In the genomic region with DNA sequence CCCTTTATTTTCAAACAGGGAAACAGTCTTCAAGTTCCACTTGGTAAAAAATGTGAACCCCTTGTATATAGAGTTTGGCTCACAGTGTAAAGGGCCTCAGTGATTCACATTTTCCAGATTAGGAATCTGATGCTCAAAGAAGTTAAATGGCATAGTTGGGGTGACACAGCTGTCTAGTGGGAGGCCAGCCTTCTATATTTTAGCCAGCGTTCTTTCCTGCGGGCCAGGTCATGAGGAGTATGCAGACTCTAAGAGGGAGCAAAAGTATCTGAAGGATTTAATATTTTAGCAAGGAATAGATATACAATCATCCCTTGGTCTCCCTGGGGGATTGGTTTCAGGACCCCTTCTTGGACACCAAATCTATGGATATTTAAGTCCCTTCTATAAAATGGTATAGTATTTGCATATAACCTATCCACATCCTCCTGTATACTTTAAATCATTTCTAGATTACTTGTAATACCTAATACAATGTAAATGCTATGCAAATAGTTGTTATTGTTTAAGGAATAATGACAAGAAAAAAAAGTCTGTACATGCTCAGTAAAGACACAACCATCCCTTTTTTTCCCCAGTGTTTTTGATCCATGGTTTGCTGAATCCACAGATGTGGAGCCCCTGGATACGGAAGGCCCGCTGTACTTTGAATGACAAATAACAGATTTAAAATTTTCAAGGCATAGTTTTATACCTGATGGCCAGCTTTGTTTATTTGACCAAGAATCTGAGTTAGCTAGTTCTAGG, we compare ENCODE assay signal across 15 cellular contexts. TPM values are rescaled to one million over a fixed set of nuclear protein-coding genes. Genes with fewer than 3 reads are reported as not detected.
DNase-seq lines count a peak whose midpoint lies in the region; ATAC-seq and FAIRE-seq lines count a peak whose summit lies in the region.
"Had no signal": no experiment of that assay in that cellular context is flagged by ENCODE, and none has a peak within 500 bp of the region (broad histone marks: within the 10 kb centered on the region; RNA-seq: fewer than 3 reads in every experiment).

No MANE protein-coding gene starts in this region.

- ATAC-seq in activated naive CD4-positive, alpha-beta T cell treated with anti-CD3 and anti-CD28 coated beads, Interleukin-2, amount 50 U/mL, for 72 hours: peak in 1 of 2 donors; percentile 17
- ATAC-seq in stimulated activated memory B cell treated with anti-CD40 and anti-IgM and Interleukin-4, amounts not matched to agents 10 μg/mL and 1 μg/mL and 100 μg/mL, for 72 hours: no peak
- ATAC-seq in HG02885 (IDR thresholded peaks at IDR 0.05; ENCODE audit: poor library complexity, unreplicated experiment) (no peak), HG02970 (IDR thresholded peaks at IDR 0.05; ENCODE audit: low FRiP score, unreplicated experiment) (no peak)
- ATAC-seq: foreskin keratinocyte, left ventricle myocardium superior had no signal

- FAIRE-seq in frontal cortex (lab: Jason Lieb, UNC): no peak

- peak overlapping the region; percentile 100 for H3K27ac Mint-ChIP-seq in activated naive CD4-positive, alpha-beta T cell treated with anti-CD3 and anti-CD28 coated beads for 36 hours
- H3K27ac Mint-ChIP-seq in activated naive CD4-positive, alpha-beta T cell treated with anti-CD3 and anti-CD28 coated beads, Interleukin-2, amount 50 U/mL, for 72 hours: peak overlapping the region; percentile 94 to 100
- peak overlapping the region; percentile 76 for H3K27ac Mint-ChIP-seq in stimulated activated memory B cell treated with anti-CD40 and anti-IgM and Interleukin-4, amounts not matched to agents 10 μg/mL and 1 μg/mL and 100 μg/mL, for 72 hours

- peaks cover 63% of the 10 kb centered on the region for H3K36me3 Mint-ChIP-seq in activated naive CD4-positive, alpha-beta T cell treated with anti-CD3 and anti-CD28 coated beads for 36 hours (ENCODE audit: low read depth)
- peaks cover 48 to 50% of the 10 kb centered on the region in 2 donors for H3K36me3 Mint-ChIP-seq in activated naive CD4-positive, alpha-beta T cell treated with anti-CD3 and anti-CD28 coated beads, Interleukin-2, amount 50 U/mL, for 72 hours
- H3K36me3 Mint-ChIP-seq in stimulated activated memory B cell treated with anti-CD40 and anti-IgM and Interleukin-4, amounts not matched to agents 10 μg/mL and 1 μg/mL and 100 μg/mL, for 72 hours: peaks cover 50% of the 10 kb centered on the region

- no peaks in the 10 kb centered on the region for H3K27me3 Mint-ChIP-seq in activated naive CD4-positive, alpha-beta T cell treated with anti-CD3 and anti-CD28 coated beads for 36 hours (ENCODE audit: low read depth)
- H3K27me3 Mint-ChIP-seq in stimulated activated memory B cell treated with anti-CD40 and anti-IgM and Interleukin-4, amounts not matched to agents 10 μg/mL and 1 μg/mL and 100 μg/mL, for 72 hours: no peaks in the 10 kb centered on the region

- CTCF ChIA-PET in activated naive CD4-positive, alpha-beta T cell treated with anti-CD3 and anti-CD28 coated beads for 36 hours (lab: Charles Lee): interaction anchor here (0.6 to 14.8 kb wide), 8 partner anchors 8 to 141 kb away, joined by 3 to 200 read pairs (median 4); a partner anchor contains a TSS

- intact Hi-C loops in activated naive CD4-positive, alpha-beta T cell treated with anti-CD3 and anti-CD28 coated beads for 36 hours (cut with micrococcal nuclease): loop anchor here (2.0 to 10.0 kb wide), 3 partner anchors 16 to 894 kb away; a partner anchor contains a TSS

- H3K9me3 Mint-ChIP-seq in activated naive CD4-positive, alpha-beta T cell treated with anti-CD3 and anti-CD28 coated beads for 36 hours: no peaks in the 10 kb centered on the region
- H3K9me3 Mint-ChIP-seq in activated naive CD4-positive, alpha-beta T cell treated with anti-CD3 and anti-CD28 coated beads, Interleukin-2, amount 50 U/mL, for 72 hours: no peaks in the 10 kb centered on the region
- H3K9me3 Mint-ChIP-seq in stimulated activated memory B cell treated with anti-CD40 and anti-IgM and Interleukin-4, amounts not matched to agents 10 μg/mL and 1 μg/mL and 100 μg/mL, for 72 hours: no peaks in the 10 kb centered on the region

- peak; percentile 28 for DNase-seq in activated naive CD4-positive, alpha-beta T cell treated with anti-CD3 and anti-CD28 coated beads for 36 hours
- no peak for DNase-seq in activated naive CD4-positive, alpha-beta T cell treated with Interleukin-2 at 50 U/mL for 16 hours
- DNase-seq in NAMALWA (ENCODE audit: low spot score): peak; percentile 7
- DNase-seq in activated naive CD4-positive, alpha-beta T cell treated with anti-CD3 and anti-CD28 coated beads, Interleukin-2, amount 50 U/mL, for 72 hours (ENCODE audit: low spot score in 2 of 2): no peak
- DNase-seq in frontal cortex (ENCODE audit: low spot score in 2 of 2): no peak
- DNase-seq: activated CD4-positive, alpha-beta T cell treated with anti-CD3 and anti-CD28 coated beads, Interleukin-2, amount 50 U/mL, for 4 hours; amniotic stem cell; foreskin keratinocyte; left ventricle myocardium superior; NCI-H2081 treated with DMSO at 0.1 percent for 48 hours; stimulated activated CD4-positive, alpha-beta T cell treated with anti-CD3 and anti-CD28 coated beads, Interleukin-1b, Interleukin-23, amount 100 ng/mL, for 48 hours; T-helper 9 cell had no signal

- H3K4me3 Mint-ChIP-seq in activated naive CD4-positive, alpha-beta T cell treated with anti-CD3 and anti-CD28 coated beads for 36 hours: peak overlapping the region; percentile 58
- no peak overlapping the region for H3K4me3 Mint-ChIP-seq in stimulated activated memory B cell treated with anti-CD40 and anti-IgM and Interleukin-4, amounts not matched to agents 10 μg/mL and 1 μg/mL and 100 μg/mL, for 72 hours

- peaks cover 78% of the 10 kb centered on the region for H3K4me1 Mint-ChIP-seq in activated naive CD4-positive, alpha-beta T cell treated with anti-CD3 and anti-CD28 coated beads for 36 hours (ENCODE audit: low read depth)
- peaks cover 82% of the 10 kb centered on the region for H3K4me1 Mint-ChIP-seq in stimulated activated memory B cell treated with anti-CD40 and anti-IgM and Interleukin-4, amounts not matched to agents 10 μg/mL and 1 μg/mL and 100 μg/mL, for 72 hours

RNA-seq across cellular contexts. Expression of a gene that starts 7.0 kb away (rescaled TPM):
- 1,000 to 10,000 TPM; 5,387 to 5,703 TPM for total RNA-seq in activated naive CD4-positive, alpha-beta T cell treated with anti-CD3 and anti-CD28 coated beads for 36 hours
- total RNA-seq in activated naive CD4-positive, alpha-beta T cell treated with anti-CD3 and anti-CD28 coated beads, Interleukin-2, amount 50 U/mL, for 72 hours: 1,000 to 10,000 TPM; 4,139 to 6,333 TPM
- total RNA-seq in frontal cortex: 295 TPM

RNA-seq across cellular contexts. Expression of a gene that starts 7.2 kb away (rescaled TPM):
- total RNA-seq in activated naive CD4-positive, alpha-beta T cell treated with anti-CD3 and anti-CD28 coated beads for 36 hours: 1 to 10 TPM; 6.1 to 6.3 TPM
- total RNA-seq in activated naive CD4-positive, alpha-beta T cell treated with anti-CD3 and anti-CD28 coated beads, Interleukin-2, amount 50 U/mL, for 72 hours: 10 to 100 TPM; 12.4 to 30.7 TPM
- total RNA-seq in frontal cortex: not detected

RNA-seq across cellular contexts. Expression of a gene that starts 18.0 kb away (rescaled TPM):
- 10 to 100 TPM; 40.3 to 42.5 TPM for total RNA-seq in activated naive CD4-positive, alpha-beta T cell treated with anti-CD3 and anti-CD28 coated beads for 36 hours
- total RNA-seq in activated naive CD4-positive, alpha-beta T cell treated with anti-CD3 and anti-CD28 coated beads, Interleukin-2, amount 50 U/mL, for 72 hours: 10 to 100 TPM; 60.8 to 68.8 TPM
- 40.4 TPM for total RNA-seq in frontal cortex

RNA-seq across cellular contexts. Expression of a gene that starts 54.9 kb away (rescaled TPM):
- total RNA-seq in activated naive CD4-positive, alpha-beta T cell treated with anti-CD3 and anti-CD28 coated beads for 36 hours: 10 to 100 TPM; 83.2 to 96.4 TPM
- total RNA-seq in activated naive CD4-positive, alpha-beta T cell treated with anti-CD3 and anti-CD28 coated beads, Interleukin-2, amount 50 U/mL, for 72 hours: 10 to 100 TPM; 90.9 to 99.3 TPM
- total RNA-seq in frontal cortex: 73.0 TPM

Comparison
In these comparisons a context has a peak if more than half of its experiments do, and no peak if none do; other contexts are left out.
1. DNase-seq: peak in activated naive CD4-positive, alpha-beta T cell treated with anti-CD3 and anti-CD28 coated beads for 36 hours (single experiment) and NAMALWA (single experiment); none in activated naive CD4-positive, alpha-beta T cell treated with Interleukin-2 at 50 U/mL for 16 hours (single experiment), activated naive CD4-positive, alpha-beta T cell treated with anti-CD3 and anti-CD28 coated beads, Interleukin-2, amount 50 U/mL, for 72 hours (0 of 2) and frontal cortex (0 of 2).
2. RNA of a gene that starts 7.0 kb away (total RNA-seq): 4,139 to 6,333 TPM in activated naive CD4-positive, alpha-beta T cell treated with anti-CD3 and anti-CD28 coated beads, Interleukin-2, amount 50 U/mL, for 72 hours and 5,387 to 5,703 TPM in activated naive CD4-positive, alpha-beta T cell treated with anti-CD3 and anti-CD28 coated beads for 36 hours; 295 TPM in frontal cortex (single experiment); every median in the first group is over 10 times any median in the second.
3. Peak in every context shown above with its lines, with median percentiles within 50 percentile points of each other: H3K27ac Mint-ChIP-seq.